In genomic region chr9:101635020-101635419, GRCh38 we compare ENCODE assay signal across 30 cellular contexts. TPM values are rescaled to one million over a fixed set of nuclear protein-coding genes. Genes with fewer than 3 reads are reported as not detected.
DNase-seq lines count a peak whose midpoint lies in the region; ATAC-seq, FAIRE-seq and TF ChIP-seq lines count a peak whose summit lies in the region.
"Had no signal": no experiment of that assay in that cellular context is flagged by ENCODE, and none has a peak within 500 bp of the region (broad histone marks: within the 10 kb centered on the region; RNA-seq: fewer than 3 reads in every experiment).

No MANE protein-coding gene starts in this region.

- no peaks in the 10 kb centered on the region for H3K79me2 ChIP-seq in K562 (ENCODE audit: control insufficient read depth, insufficient read depth, low read length)

- H3K4me3 ChIP-seq in K562: no peak overlapping the region
- no peak overlapping the region for H3K4me3 ChIP-seq in mucosa of descending colon
- H3K4me3 ChIP-seq in heart right ventricle: no peak overlapping the region
- H3K4me3 ChIP-seq: BLaER1, GM12878 had no signal

- no peak overlapping the region for H3K9ac ChIP-seq in K562 (ENCODE audit: insufficient read depth in 1 of 2, low read depth in 2 of 2, low read length in 2 of 2)
- H3K9ac ChIP-seq: BLaER1 had no signal

- H3K27me3 Mint-ChIP-seq in CD4-positive, alpha-beta T cell: peaks cover 3% of the 10 kb centered on the region
- H3K27me3 Mint-ChIP-seq: CD4-positive, CD25-positive, alpha-beta regulatory T cell had no signal

- TF ChIP-seq CTCF in K562 (IDR thresholded peaks at IDR 0.05 in 2 of 3, conservative IDR thresholded peaks at IDR 0.05 in 1 of 3; ENCODE audit: insufficient read depth in 2 of 3, low read depth in 1 of 3, low read length in 3 of 3): no peak
- TF ChIP-seq CTCF in mucosa of descending colon (IDR thresholded peaks at IDR 0.05): no peak
- no peak for TF ChIP-seq CTCF in CD4-positive, alpha-beta T cell (IDR thresholded peaks at IDR 0.05)
- no peak for TF ChIP-seq CTCF in heart right ventricle (IDR thresholded peaks at IDR 0.05)

- no peaks in the 10 kb centered on the region for H3K36me3 Mint-ChIP-seq in CD4-positive, alpha-beta T cell (ENCODE audit: low read depth)
- H3K36me3 Mint-ChIP-seq: CD14-positive monocyte; CD4-positive, CD25-positive, alpha-beta regulatory T cell; CD8-positive, alpha-beta T cell had no signal

- 0% methylated on average over 1 of the region's 3 CpGs for WGBS in K562 (ENCODE audit: insufficient coverage, low coverage, missing lambda C conversion rate)
- WGBS in heart right ventricle, 2 donors: 64 to 67% methylated on average over 3 of the region's 3 CpGs

- TF ChIP-seq POLR2A in K562 (conservative IDR thresholded peaks at IDR 0.05): no peak

- no peaks in the 10 kb centered on the region for H3K36me3 ChIP-seq in K562 (ENCODE audit: control insufficient read depth, insufficient read depth, low read length)
- no peaks in the 10 kb centered on the region for H3K36me3 ChIP-seq in mucosa of descending colon (ENCODE audit: low read depth)
- H3K36me3 ChIP-seq in heart right ventricle: no peaks in the 10 kb centered on the region
- H3K36me3 ChIP-seq: BE2C, BLaER1 had no signal

- no peaks in the 10 kb centered on the region for H4K20me1 ChIP-seq in K562 (replicated peaks; ENCODE audit: control insufficient read depth, insufficient read depth, low read length)
- H4K20me1 ChIP-seq: BLaER1 had no signal

- intact Hi-C loops in K562 (cut with micrococcal nuclease) (no loop called here), mucosa of descending colon (cut with DNase I, micrococcal nuclease) (no loop called here), heart right ventricle (cut with DNase I) (no loop called here)
- intact Hi-C loops in CD4-positive, alpha-beta T cell (cut with DNase I, micrococcal nuclease): no loop called here

- no peaks in the 10 kb centered on the region for H3K27me3 ChIP-seq in K562 (ENCODE audit: control insufficient read depth in 2 of 2, insufficient read depth in 2 of 2, low read length in 2 of 2)
- H3K27me3 ChIP-seq in CD4-positive, alpha-beta T cell (ENCODE audit: control insufficient read depth, insufficient read depth, low read length): no peaks in the 10 kb centered on the region
- no peaks in the 10 kb centered on the region for H3K27me3 ChIP-seq in heart right ventricle
- H3K27me3 ChIP-seq: BE2C, BLaER1 had no signal

- no peak overlapping the region for H3K27ac ChIP-seq in K562 (ENCODE audit: extremely low read depth, low read depth, low read length)
- H3K27ac ChIP-seq in CD4-positive, alpha-beta T cell (ENCODE audit: low read depth, low read length): no peak overlapping the region
- no peak overlapping the region for H3K27ac ChIP-seq in heart right ventricle
- H3K27ac ChIP-seq: BLaER1 had no signal

- H3K4me2 ChIP-seq in K562 (ENCODE audit: insufficient read depth, low read length): no peak overlapping the region
- H3K4me2 ChIP-seq: BLaER1 had no signal

- TF ChIP-seq RAD21 in K562 (CRISPR knock-in tag; conservative IDR thresholded peaks at IDR 0.05 in 1 of 2, IDR thresholded peaks at IDR 0.05 in 1 of 2): no peak

- no peaks in the 10 kb centered on the region for H3K9me1 ChIP-seq in K562 (ENCODE audit: control insufficient read depth, insufficient read depth, low read length)

- ATAC-seq in K562 (no peak), mucosa of descending colon (peak; percentile 77), heart right ventricle (no peak)
- ATAC-seq in CD4-positive, alpha-beta T cell (ENCODE audit: poor library complexity): no peak
- ATAC-seq: CD8-positive, alpha-beta T cell; GM12878 had no signal

- no peak overlapping the region for H2AFZ ChIP-seq in K562 (ENCODE audit: low read depth, low read length)

- no peaks in the 10 kb centered on the region for H3K4me1 ChIP-seq in K562 (replicated peaks in 1 of 2; ENCODE audit: control insufficient read depth in 2 of 2, insufficient read depth in 2 of 2, low read length in 2 of 2)
- peaks cover 7% of the 10 kb centered on the region for H3K4me1 ChIP-seq in mucosa of descending colon (ENCODE audit: low read depth)
- no peaks in the 10 kb centered on the region for H3K4me1 ChIP-seq in heart right ventricle
- H3K4me1 ChIP-seq: BE2C had no signal

- H3K27ac Mint-ChIP-seq in CD4-positive, alpha-beta T cell: no peak overlapping the region
- H3K27ac Mint-ChIP-seq: CD14-positive monocyte; CD4-positive, CD25-positive, alpha-beta regulatory T cell; CD8-positive, alpha-beta T cell had no signal

- H3K9me3 ChIP-seq in K562 (replicated peaks; ENCODE audit: control insufficient read depth, insufficient read depth, low read depth, low read length): no peaks in the 10 kb centered on the region
- H3K9me3 ChIP-seq in mucosa of descending colon: no peaks in the 10 kb centered on the region
- no peaks in the 10 kb centered on the region for H3K9me3 ChIP-seq in CD4-positive, alpha-beta T cell (ENCODE audit: control insufficient read depth, low read length)
- no peaks in the 10 kb centered on the region for H3K9me3 ChIP-seq in heart right ventricle
- H3K9me3 ChIP-seq: BE2C, BLaER1 had no signal

- POLR2A ChIA-PET in K562 (lab: Yijun Ruan, JAX): no interaction called here
- POLR2A ChIA-PET in CD4-positive, alpha-beta T cell (lab: Charles Lee): no interaction called here

- no TSS peak for BruUV-seq in K562 (replicated peaks; lab: Mats Ljungman, UMichigan)

- no peak for TF ChIP-seq EP300 in K562 (IDR thresholded peaks at IDR 0.05; ENCODE audit: low read length)

- H3K4me3 Mint-ChIP-seq in CD4-positive, alpha-beta T cell: no peak overlapping the region
- H3K4me3 Mint-ChIP-seq: CD14-positive monocyte; CD4-positive, CD25-positive, alpha-beta regulatory T cell; CD8-positive, alpha-beta T cell had no signal

- H3K9me3 Mint-ChIP-seq in CD4-positive, alpha-beta T cell: no peaks in the 10 kb centered on the region
- H3K9me3 Mint-ChIP-seq: CD4-positive, CD25-positive, alpha-beta regulatory T cell; CD8-positive, alpha-beta T cell had no signal

- CTCF ChIA-PET in K562 (lab: Yijun Ruan, JAX; ENCODE audit: low intra/inter-chr PET ratio): no interaction called here
- CTCF ChIA-PET in CD4-positive, alpha-beta T cell (lab: Charles Lee): no interaction called here

- DNase-seq in NOMO-1 treated with DMSO at 0.1 percent for 48 hours (lab: John Stamatoyannopoulos, UW; ENCODE audit: unreplicated experiment) (peak; percentile 39), NOMO-1 treated with dmso at 0.1 percent for 144 hours (lab: John Stamatoyannopoulos, UW; ENCODE audit: unreplicated experiment) (no peak), MV-4-11 (lab: John Stamatoyannopoulos, UW) (peak; percentile 40), K562 (ENCODE audit: extremely low read depth in 1 of 4, low spot score in 3 of 4) (no peak), mucosa of descending colon (peak in 1 of 3 donors; percentile 8), SKM-1 (lab: John Stamatoyannopoulos, UW; ENCODE audit: unreplicated experiment) (no peak), heart right ventricle (no peak)
- no peak for DNase-seq in CD4-positive, alpha-beta T cell
- DNase-seq: ACHN; BE2C; C1 segment of cervical spinal cord; CD4-positive, CD25-positive, alpha-beta regulatory T cell; CD8-positive, alpha-beta T cell; DMS 273 treated with DMSO at 0.1 percent for 48 hours; DMS153; DMS79; DND-41; EL; GDM1 had no signal

- no peak for FAIRE-seq in K562 (lab: Jason Lieb, UNC)
- FAIRE-seq: A204.1, GM12878, GM12892, GM18507, GM19239 had no signal

- in situ Hi-C loops in K562 (cut with MboI): no loop called here

- H3K4me1 Mint-ChIP-seq in CD4-positive, alpha-beta T cell (ENCODE audit: low read depth): no peaks in the 10 kb centered on the region
- H3K4me1 Mint-ChIP-seq: CD4-positive, CD25-positive, alpha-beta regulatory T cell had no signal

TF ChIP-seq in K562, 482 proteins besides CTCF, POLR2A, EP300 and RAD21 (continues in another document):
- TF ChIP-seq, protein P1, sequence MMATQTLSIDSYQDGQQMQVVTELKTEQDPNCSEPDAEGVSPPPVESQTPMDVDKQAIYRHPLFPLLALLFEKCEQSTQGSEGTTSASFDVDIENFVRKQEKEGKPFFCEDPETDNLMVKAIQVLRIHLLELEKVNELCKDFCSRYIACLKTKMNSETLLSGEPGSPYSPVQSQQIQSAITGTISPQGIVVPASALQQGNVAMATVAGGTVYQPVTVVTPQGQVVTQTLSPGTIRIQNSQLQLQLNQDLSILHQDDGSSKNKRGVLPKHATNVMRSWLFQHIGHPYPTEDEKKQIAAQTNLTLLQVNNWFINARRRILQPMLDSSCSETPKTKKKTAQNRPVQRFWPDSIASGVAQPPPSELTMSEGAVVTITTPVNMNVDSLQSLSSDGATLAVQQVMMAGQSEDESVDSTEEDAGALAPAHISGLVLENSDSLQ (IDR thresholded peaks at IDR 0.05): peak; percentile 32; the same call in 1 of the 2 replicates

RNA-seq across cellular contexts. Expression of gene PPP3R2, which starts 40.3 kb away (rescaled TPM):
- total RNA-seq in K562 (2011; cell fraction: chromatin; rRNA removed; ENCODE audit: low replicate concordance): not detected in 2 replicates
- total RNA-seq in K562 (2011; cell fraction: nucleolus; rRNA removed): not detected in 2 replicates
- total RNA-seq in K562 (2011; cell fraction: nucleoplasm; rRNA removed): not detected in 2 replicates
- not detected in 2 replicates for total RNA-seq in K562 (2014; rRNA removed)
- total RNA-seq in K562 (2014; rRNA removed; fragmentation: Illumina TruSeq; extraction: Trizol): not detected in 2 replicates
- not detected in 2 replicates for total RNA-seq in K562 (2015; rRNA removed; fragmentation: Illumina TruSeq; extraction: Trizol)
- not detected in 2 replicates for total RNA-seq in K562 (2021)
- not detected in 2 replicates for polyA plus RNA-seq in K562 (2011; rRNA removed)
- polyA plus RNA-seq in K562 (2011; cell fraction: cytosol; rRNA removed): not detected in 2 replicates
- polyA plus RNA-seq in K562 (2011; cell fraction: nucleus; rRNA removed): not detected in 2 replicates
- polyA plus RNA-seq in K562 (2012): not detected in 2 replicates
- not detected in 2 replicates for polyA plus RNA-seq in K562 (2014; fragmentation: Illumina TruSeq; extraction: Trizol)
- not detected for polyA plus RNA-seq in K562 (2014; fragmentation: Nextera tagmentation; extraction: Ambion mirVana)
- polyA plus RNA-seq in K562 (2014; rRNA removed): not detected in 2 replicates
- polyA minus RNA-seq in K562 (2011; rRNA and poly(A)+ RNA removed): not detected in 2 replicates
- not detected in 2 replicates for polyA minus RNA-seq in K562 (2011; cell fraction: cytosol; rRNA and poly(A)+ RNA removed)
- not detected in 2 replicates for polyA minus RNA-seq in K562 (2011; cell fraction: nucleus; rRNA and poly(A)+ RNA removed)
- not detected for total RNA-seq in mucosa of descending colon
- total RNA-seq in CD4-positive, alpha-beta T cell: not detected
- not detected for total RNA-seq in heart right ventricle
- not detected for polyA plus RNA-seq in heart right ventricle
- total RNA-seq: A673; CD4-positive, CD25-positive, alpha-beta regulatory T cell; CD8-positive, alpha-beta T cell; Daoy; G401; GM12878 had no signal
- polyA plus RNA-seq: AG04450, GM12878 had no signal

Comparison
In these comparisons a context has a peak if more than half of its experiments do, and no peak if none do; other contexts are left out.
1. DNase-seq: peak in NOMO-1 treated with DMSO at 0.1 percent for 48 hours (single experiment) and MV-4-11 (single experiment); none in NOMO-1 treated with dmso at 0.1 percent for 144 hours (single experiment), K562 (0 of 4), SKM-1 (single experiment), CD4-positive, alpha-beta T cell (0 of 10) and heart right ventricle (0 of 2).